Comparison of ENCODE assay signal across 8 cellular contexts in genomic region chr1:41109316-41110263, GRCh38.
DNase-seq lines count a peak whose midpoint lies in the region; ATAC-seq, FAIRE-seq and TF ChIP-seq lines count a peak whose summit lies in the region.

No MANE protein-coding gene starts in this region.

- H3K9me3 Mint-ChIP-seq in memory B cell = peaks cover 2% of the 10 kb centered on the region

- H3K36me3 ChIP-seq in vagina = peaks cover 0 to 13% of the 10 kb centered on the region in 2 donors

- no peak for ATAC-seq in memory B cell (ENCODE audit: low read depth)

- TF ChIP-seq CTCF in vagina (IDR thresholded peaks at IDR 0.05) (no peak), D721Med (IDR thresholded peaks at IDR 0.05; ENCODE audit: insufficient read depth, missing control alignments) (no peak)

- H3K27me3 Mint-ChIP-seq in memory B cell = no peaks in the 10 kb centered on the region

- peak overlapping the region; percentile 82 for H3K27ac ChIP-seq in vagina

- TF ChIP-seq POLR2A in vagina (IDR thresholded peaks at IDR 0.05) = no peak

- H3K4me3 ChIP-seq in vagina = no peak overlapping the region

- no peaks in the 10 kb centered on the region for H3K27me3 ChIP-seq in vagina

- H3K4me1 ChIP-seq in vagina = peaks cover 26% of the 10 kb centered on the region

- H3K4me3 Mint-ChIP-seq in memory B cell = no peak overlapping the region

- no peak for FAIRE-seq in D721Med (lab: Jason Lieb, UNC)

- no peaks in the 10 kb centered on the region for H3K9me3 ChIP-seq in vagina

- peaks cover 5% of the 10 kb centered on the region for H3K4me1 Mint-ChIP-seq in memory B cell

- H3K36me3 Mint-ChIP-seq in memory B cell = peaks cover 39% of the 10 kb centered on the region

- DNase-seq in AG08396 (ENCODE audit: low spot score) = peak; percentile 64
- DNase-seq in NCI-H2029 (lab: John Stamatoyannopoulos, UW) = peak; percentile 80
- peak; percentile 96 for DNase-seq in dedifferentiated amniotic fluid mesenchymal stem cell (ENCODE audit: extremely low spot score)
- DNase-seq in memory B cell (ENCODE audit: low spot score in 2 of 2) = no peak
- DNase-seq in vagina (ENCODE audit: extremely low spot score in 2 of 2) = peak in 1 of 2 donors; percentile 93
- no peak for DNase-seq in D721Med (ENCODE audit: insufficient read length, low spot score)
- DNase-seq in GDM1 (lab: John Stamatoyannopoulos, UW) = no peak
- no peak for DNase-seq in activated CD4-positive, alpha-beta T cell treated with anti-CD3 and anti-CD28 coated beads, Interleukin-2, amount 50 U/mL, for 1 hour

- peak overlapping the region; percentile 32 for H3K27ac Mint-ChIP-seq in memory B cell

- intact Hi-C loops in vagina (cut with DNase I) = loop anchor here (10.0 kb wide), 1 partner anchor 45 kb away; no protein-coding TSS in a partner anchor

Comparison
In these comparisons a context has a peak if more than half of its experiments do, and no peak if none do; other contexts are left out.
1. DNase-seq: peak in AG08396 (single experiment), NCI-H2029 (single experiment) and dedifferentiated amniotic fluid mesenchymal stem cell (single experiment); none in memory B cell (0 of 2), D721Med (single experiment), GDM1 (single experiment) and activated CD4-positive, alpha-beta T cell treated with anti-CD3 and anti-CD28 coated beads, Interleukin-2, amount 50 U/mL, for 1 hour (single experiment).